Comparison of ENCODE assay signal across 21 cellular contexts in genomic region chr5:10315181-10315580, GRCh38. TPM values are rescaled to one million over a fixed set of nuclear protein-coding genes. Genes with fewer than 3 reads are reported as not detected.
A peak's percentile ranks its signal among the peaks of the same experiment; 100 is the strongest.
DNase-seq lines count a peak whose midpoint lies in the region; ATAC-seq, FAIRE-seq and TF ChIP-seq lines count a peak whose summit lies in the region.
"Had no signal": no experiment of that assay in that cellular context is flagged by ENCODE, and none has a peak within 500 bp of the region (broad histone marks: within the 10 kb centered on the region; RNA-seq: fewer than 3 reads in every experiment).

No MANE protein-coding gene starts in this region.

- H3K27me3 ChIP-seq in H1 (replicated peaks in 1 of 4; ENCODE audit: control insufficient read depth in 3 of 4, extremely low read depth in 1 of 4, insufficient read depth in 3 of 4, low read length in 3 of 4) (no peaks in the 10 kb centered on the region), sigmoid colon (no peaks in the 10 kb centered on the region), thyroid gland (no peaks in the 10 kb centered on the region)
- H3K27me3 ChIP-seq: BE2C had no signal

- no peak overlapping the region for H4K5ac ChIP-seq in H1 (ENCODE audit: insufficient read length, low read depth, low read length)

- H3K18ac ChIP-seq in H1 (ENCODE audit: extremely low read depth, low read length), result no peak overlapping the region

- H3K4me1 ChIP-seq in H1 (replicated peaks in 1 of 4; ENCODE audit: control insufficient read depth in 3 of 4, insufficient read depth in 4 of 4, low read length in 3 of 4) (no peaks in the 10 kb centered on the region; a peak in 2 of 7 replicates), sigmoid colon (no peaks in the 10 kb centered on the region), thyroid gland (peaks cover 0 to 4% of the 10 kb centered on the region in 2 donors)

- no peak for FAIRE-seq in H1 (lab: Jason Lieb, UNC)
- FAIRE-seq: A204.1, GM12878, GM19239, HepG2 had no signal

- H3K9me3 Mint-ChIP-seq in nephron, result no peaks in the 10 kb centered on the region
- H3K9me3 Mint-ChIP-seq in activated T-helper 2 cell treated with anti-CD3 and anti-CD28 coated beads, Interferon-gamma antibody, Interleukin-2, Interleukin-4, amounts not matched to agents 10 μg/mL and 5 μg/mL and 100 μg/mL, durations not matched to agents 14 hours and 24 hours and 36 hours, result no peaks in the 10 kb centered on the region
- H3K9me3 Mint-ChIP-seq: CD4-positive, CD25-positive, alpha-beta regulatory T cell had no signal

- H2BK20ac ChIP-seq in H1 (ENCODE audit: low read length), result no peak overlapping the region

- 86% methylated on average over 4 of the region's 4 CpGs; no CpG with 5 or more reads in 1 of the 2 experiments for WGBS in H1 (ENCODE audit: extremely low coverage in 1 of 2, insufficient coverage in 1 of 2, insufficient read length in 1 of 2, insufficient replicate concordance in 2 of 2, low coverage in 1 of 2, low lambda C conversion rate in 2 of 2, missing lambda C conversion rate in 1 of 2), 2 experiments
- 84 to 86% methylated on average over 4 of the region's 4 CpGs for WGBS in sigmoid colon, 2 donors
- 75 to 86% methylated on average over 4 of the region's 4 CpGs for WGBS in thyroid gland, 2 donors

- H3K14ac ChIP-seq in H1 (ENCODE audit: insufficient read length), result no peak overlapping the region

- H3K79me2 ChIP-seq in H1 (ENCODE audit: control insufficient read depth in 1 of 2, insufficient read depth in 2 of 2, low read length in 2 of 2), result no peaks in the 10 kb centered on the region

- peak overlapping the region; percentile 45 to 98 (median 94) for H3K27ac Mint-ChIP-seq in nephron
- H3K27ac Mint-ChIP-seq in activated T-helper 2 cell treated with anti-CD3 and anti-CD28 coated beads, Interferon-gamma antibody, Interleukin-2, Interleukin-4, amounts not matched to agents 10 μg/mL and 5 μg/mL and 100 μg/mL, durations not matched to agents 14 hours and 24 hours and 36 hours, result no peak overlapping the region
- H3K27ac Mint-ChIP-seq: CD4-positive, CD25-positive, alpha-beta regulatory T cell; IgD-negative memory B cell had no signal

- H3K27ac ChIP-seq in H1 (ENCODE audit: low read depth, low read length) (no peak overlapping the region), sigmoid colon (no peak overlapping the region), thyroid gland (no peak overlapping the region)

- H3K27me3 Mint-ChIP-seq in nephron (ENCODE audit: low read depth), result no peaks in the 10 kb centered on the region
- peaks cover 3% of the 10 kb centered on the region for H3K27me3 Mint-ChIP-seq in activated T-helper 2 cell treated with anti-CD3 and anti-CD28 coated beads, Interferon-gamma antibody, Interleukin-2, Interleukin-4, amounts not matched to agents 10 μg/mL and 5 μg/mL and 100 μg/mL, durations not matched to agents 14 hours and 24 hours and 36 hours (ENCODE audit: low read depth)
- H3K27me3 Mint-ChIP-seq: IgD-negative memory B cell had no signal

- no peak overlapping the region for H2AFZ ChIP-seq in H1 (ENCODE audit: low read length)

- H3K36me3 Mint-ChIP-seq in nephron (ENCODE audit: low read depth), result no peaks in the 10 kb centered on the region
- no peaks in the 10 kb centered on the region for H3K36me3 Mint-ChIP-seq in activated T-helper 2 cell treated with anti-CD3 and anti-CD28 coated beads, Interferon-gamma antibody, Interleukin-2, Interleukin-4, amounts not matched to agents 10 μg/mL and 5 μg/mL and 100 μg/mL, durations not matched to agents 14 hours and 24 hours and 36 hours (ENCODE audit: low read depth)
- H3K36me3 Mint-ChIP-seq: CD8-positive, alpha-beta memory T cell; IgD-negative memory B cell had no signal

- ATAC-seq in HG02571 (IDR thresholded peaks at IDR 0.05; ENCODE audit: unreplicated experiment), result no peak
- ATAC-seq: GM12878 had no signal

- no peaks in the 10 kb centered on the region for H4K20me1 ChIP-seq in H1 (replicated peaks in 1 of 2; ENCODE audit: control insufficient read depth in 1 of 2, insufficient read depth in 2 of 2, low read length in 2 of 2)

- H3K56ac ChIP-seq in H1 (replicated peaks; ENCODE audit: insufficient read length, low read depth, low read length), result no peak overlapping the region

- no peaks in the 10 kb centered on the region for H3K23me2 ChIP-seq in H1 (ENCODE audit: low read depth, low read length)

- no peaks in the 10 kb centered on the region for H3K79me1 ChIP-seq in H1 (ENCODE audit: low read depth, low read length)

- TF ChIP-seq EP300 in H1 (IDR thresholded peaks at IDR 0.05; ENCODE audit: borderline replicate concordance in 1 of 2, low read depth in 2 of 2, low read length in 2 of 2) (no peak), sigmoid colon (IDR thresholded peaks at IDR 0.05) (no peak)

- H3K9ac ChIP-seq in H1 (replicated peaks in 1 of 4; ENCODE audit: extremely low read depth in 1 of 4, low read depth in 3 of 4, low read length in 3 of 4), result no peak overlapping the region

- TF ChIP-seq CTCF in H1 (IDR thresholded peaks at IDR 0.05; ENCODE audit: control extremely low read depth in 1 of 3, insufficient read depth in 1 of 3, low read depth in 1 of 3, low read length in 3 of 3) (no peak), nephron (IDR thresholded peaks at IDR 0.05; ENCODE audit: unreplicated experiment in 3 of 3) (no peak), sigmoid colon (IDR thresholded peaks at IDR 0.05) (no peak), thyroid gland (IDR thresholded peaks at IDR 0.05) (no peak)

- H3K4me2 ChIP-seq in H1 (ENCODE audit: insufficient read depth in 1 of 2, low read depth in 2 of 2, low read length in 2 of 2), result no peak overlapping the region

- intact Hi-C loops in sigmoid colon (cut with DNase I), result no loop called here
- intact Hi-C loops in activated T-helper 2 cell treated with anti-CD3 and anti-CD28 coated beads, Interferon-gamma antibody, Interleukin-2, Interleukin-4, amounts not matched to agents 10 μg/mL and 5 μg/mL and 100 μg/mL, durations not matched to agents 14 hours and 24 hours and 36 hours (cut with micrococcal nuclease), result no loop called here
- intact Hi-C loops in thyroid gland (cut with DNase I), result no loop called here

- H2BK120ac ChIP-seq in H1 (replicated peaks; ENCODE audit: low read depth, low read length), result no peak overlapping the region

- peak overlapping the region; percentile 21 for H3K4ac ChIP-seq in H1 (replicated peaks; ENCODE audit: insufficient read length, low read depth, low read length)

- no peak for TF ChIP-seq RAD21 in H1 (IDR thresholded peaks at IDR 0.05 in 1 of 2, conservative IDR thresholded peaks at IDR 0.05 in 1 of 2; ENCODE audit: low read depth in 2 of 2, low read length in 2 of 2)

- POLR2A ChIA-PET in H1 (lab: Charles Lee; ENCODE audit: partially characterized antibody), result interaction anchor here (1.2 to 1.3 kb wide), 2 partner anchors 16 to 51 kb away, joined by 3 to 4 read pairs; no protein-coding TSS in a partner anchor

- H3K23ac ChIP-seq in H1 (ENCODE audit: insufficient read length), result no peak overlapping the region

- no peak overlapping the region for H2BK5ac ChIP-seq in H1 (ENCODE audit: low read depth, low read length)

- H2AK5ac ChIP-seq in H1 (ENCODE audit: low read depth, low read length), result no peak overlapping the region

- H3K4me3 ChIP-seq in H1 (ENCODE audit: extremely low read depth in 1 of 4, insufficient read depth in 2 of 4, low read depth in 3 of 4, low read length in 4 of 4), result no peak overlapping the region
- no peak overlapping the region for H3K4me3 ChIP-seq in sigmoid colon
- H3K4me3 ChIP-seq in thyroid gland (replicated peaks in 1 of 3), result no peak overlapping the region
- H3K4me3 ChIP-seq: GM12878, HAP-1 had no signal

- H3K9me3 ChIP-seq in H1 (ENCODE audit: insufficient read depth in 2 of 2, low read depth in 1 of 2, low read length in 1 of 2) (no peaks in the 10 kb centered on the region; a peak in 1 of 4 replicates), sigmoid colon (no peaks in the 10 kb centered on the region), thyroid gland (no peaks in the 10 kb centered on the region)
- H3K9me3 ChIP-seq: BE2C, HAP-1 had no signal

- H3K4me1 Mint-ChIP-seq in nephron, result peaks cover 48% of the 10 kb centered on the region
- H3K4me1 Mint-ChIP-seq in activated T-helper 2 cell treated with anti-CD3 and anti-CD28 coated beads, Interferon-gamma antibody, Interleukin-2, Interleukin-4, amounts not matched to agents 10 μg/mL and 5 μg/mL and 100 μg/mL, durations not matched to agents 14 hours and 24 hours and 36 hours (ENCODE audit: low read depth), result peaks cover 4% of the 10 kb centered on the region
- H3K4me1 Mint-ChIP-seq: CD8-positive, alpha-beta memory T cell; IgD-negative memory B cell had no signal

- H3K36me3 ChIP-seq in H1 (ENCODE audit: control insufficient read depth in 2 of 4, insufficient read depth in 4 of 4, low read length in 3 of 4), result no peaks in the 10 kb centered on the region
- no peaks in the 10 kb centered on the region for H3K36me3 ChIP-seq in sigmoid colon
- no peaks in the 10 kb centered on the region for H3K36me3 ChIP-seq in thyroid gland
- H3K36me3 ChIP-seq: BE2C, HAP-1 had no signal

- H2BK12ac ChIP-seq in H1 (ENCODE audit: low read depth, low read length), result no peak overlapping the region

- CTCF ChIA-PET in H1 (lab: Charles Lee; ENCODE audit: partially characterized antibody), result interaction anchor here (1.1 kb wide), 1 partner anchor 31 kb away, joined by 4 read pairs; no protein-coding TSS in a partner anchor

- H4K91ac ChIP-seq in H1 (replicated peaks; ENCODE audit: insufficient read length, low read length), result no peak overlapping the region

- H4K8ac ChIP-seq in H1 (ENCODE audit: extremely low read depth, insufficient read depth, low read length), result no peak overlapping the region

- DNase-seq in H1 (ENCODE audit: low read depth in 1 of 2, low spot score in 2 of 2) (no peak), sigmoid colon (peak; percentile 46), thyroid gland (no peak)
- no peak for DNase-seq in activated T-helper 2 cell treated with anti-CD3 and anti-CD28 coated beads, Interferon-gamma antibody, Interleukin-2, Interleukin-4, amounts not matched to agents 10 μg/mL and 5 μg/mL and 100 μg/mL, durations not matched to agents 14 hours and 24 hours and 36 hours (ENCODE audit: low spot score)
- DNase-seq: ACHN; BE2C; CD4-positive, CD25-positive, alpha-beta regulatory T cell; CD8-positive, alpha-beta memory T cell; COR-L47; DMS 273 treated with DMSO at 0.1 percent for 48 hours; DMS53; DND-41; EL had no signal

- no peak overlapping the region for H3K4me3 Mint-ChIP-seq in nephron
- no peak overlapping the region for H3K4me3 Mint-ChIP-seq in activated T-helper 2 cell treated with anti-CD3 and anti-CD28 coated beads, Interferon-gamma antibody, Interleukin-2, Interleukin-4, amounts not matched to agents 10 μg/mL and 5 μg/mL and 100 μg/mL, durations not matched to agents 14 hours and 24 hours and 36 hours (ENCODE audit: low read depth)
- H3K4me3 Mint-ChIP-seq: CD4-positive, CD25-positive, alpha-beta regulatory T cell; CD8-positive, alpha-beta memory T cell; IgD-negative memory B cell had no signal

- TF ChIP-seq POLR2A in H1 (IDR thresholded peaks at IDR 0.05; ENCODE audit: control extremely low read depth in 1 of 2, low read depth in 2 of 2, low read length in 2 of 2) (no peak), sigmoid colon (IDR thresholded peaks at IDR 0.05) (no peak), thyroid gland (IDR thresholded peaks at IDR 0.05) (no peak)

- H2BK15ac ChIP-seq in H1 (ENCODE audit: low read length), result no peak overlapping the region

RNA-seq across cellular contexts. Expression of gene CMBL, which starts 7.5 kb away (rescaled TPM):
- 27.9 and 30.9 TPM in 2 replicates for total RNA-seq in H1 (2021; fragmentation: NEBNext Ultra II Directional; extraction: Animal tissue kit (Norgen Biotek cat#: 25700))
- polyA plus RNA-seq in H1 (2011; rRNA removed), result 32.1 and 53.7 TPM in 2 replicates
- 35.9 TPM for polyA plus RNA-seq in H1 (2011; cell fraction: cytosol; rRNA removed)
- 51.1 TPM for polyA plus RNA-seq in H1 (2011; cell fraction: nucleus; rRNA removed)
- 25.2 to 30.4 TPM (median 28.0 TPM) in 4 replicates for polyA plus RNA-seq in H1 (2012, experiment 1 of 2)
- polyA plus RNA-seq in H1 (2012, experiment 2 of 2), result 17.6 TPM
- polyA plus RNA-seq in H1 (2013, experiment 1 of 2), result 26.0 TPM
- polyA plus RNA-seq in H1 (2013, experiment 2 of 2), result 24.3 TPM
- polyA minus RNA-seq in H1 (2011; rRNA and poly(A)+ RNA removed), result 29.8 and 34.2 TPM in 2 replicates
- 27.2 TPM for polyA minus RNA-seq in H1 (2011; cell fraction: cytosol; rRNA and poly(A)+ RNA removed)
- 39.4 TPM for polyA minus RNA-seq in H1 (2011; cell fraction: nucleus; rRNA and poly(A)+ RNA removed)
- 10 to 100 TPM in 3 of 4 donors, 1 to 10 TPM in 1; 8.1 to 21.3 (median 11.4) TPM for total RNA-seq in sigmoid colon
- 100 to 1,000 TPM in 2 of 3 donors, 10 to 100 TPM in 1; 85.8 to 261 (median 169) TPM for polyA plus RNA-seq in sigmoid colon
- total RNA-seq in activated T-helper 2 cell treated with anti-CD3 and anti-CD28 coated beads, Interferon-gamma antibody, Interleukin-2, Interleukin-4, amounts not matched to agents 10 μg/mL and 5 μg/mL and 100 μg/mL, durations not matched to agents 14 hours and 24 hours and 36 hours, result 0.23 and 0.25 TPM in 2 replicates
- 10 to 100 TPM; 10.3 to 32.0 (median 23.4) TPM for total RNA-seq in thyroid gland
- polyA plus RNA-seq: IgD-negative memory B cell had no signal

RNA-seq across cellular contexts. Expression of gene MARCHF6, which starts 38.3 kb away (rescaled TPM):
- 109 and 118 TPM in 2 replicates for total RNA-seq in H1 (2021; fragmentation: NEBNext Ultra II Directional; extraction: Animal tissue kit (Norgen Biotek cat#: 25700))
- polyA plus RNA-seq in H1 (2011; rRNA removed), result 74.1 and 93.1 TPM in 2 replicates
- polyA plus RNA-seq in H1 (2011; cell fraction: cytosol; rRNA removed), result 70.9 TPM
- 132 TPM for polyA plus RNA-seq in H1 (2011; cell fraction: nucleus; rRNA removed)
- polyA plus RNA-seq in H1 (2012, experiment 1 of 2), result 76.9 to 93.3 TPM (median 86.9 TPM) in 4 replicates
- polyA plus RNA-seq in H1 (2012, experiment 2 of 2), result 67.5 TPM
- 63.2 TPM for polyA plus RNA-seq in H1 (2013, experiment 1 of 2)
- polyA plus RNA-seq in H1 (2013, experiment 2 of 2), result 57.8 TPM
- polyA minus RNA-seq in H1 (2011; rRNA and poly(A)+ RNA removed), result 404 and 495 TPM in 2 replicates
- polyA minus RNA-seq in H1 (2011; cell fraction: cytosol; rRNA and poly(A)+ RNA removed), result 108 TPM
- 132 TPM for polyA minus RNA-seq in H1 (2011; cell fraction: nucleus; rRNA and poly(A)+ RNA removed)
- total RNA-seq in sigmoid colon, result 100 to 1,000 TPM in 1 of 4 donors, 10 to 100 TPM in 3; 77.0 to 108 (median 92.1) TPM
- polyA plus RNA-seq in sigmoid colon, result 10 to 100 TPM in 2 of 3 donors, 1 to 10 TPM in 1; 6.0 to 42.2 (median 11.4) TPM
- total RNA-seq in activated T-helper 2 cell treated with anti-CD3 and anti-CD28 coated beads, Interferon-gamma antibody, Interleukin-2, Interleukin-4, amounts not matched to agents 10 μg/mL and 5 μg/mL and 100 μg/mL, durations not matched to agents 14 hours and 24 hours and 36 hours, result 111 and 116 TPM in 2 replicates
- 100 to 1,000 TPM; 105 to 296 (median 213) TPM for total RNA-seq in thyroid gland
